Comparison of ENCODE assay signal across 9 cellular contexts in genomic region chr3:138775254-138775595, GRCh38. TPM values are rescaled to one million over a fixed set of nuclear protein-coding genes. Genes with fewer than 3 reads are reported as not detected.
DNase-seq lines count a peak whose midpoint lies in the region; ATAC-seq and TF ChIP-seq lines count a peak whose summit lies in the region.
"Had no signal": no experiment of that assay in that cellular context is flagged by ENCODE, and none has a peak within 500 bp of the region (broad histone marks: within the 10 kb centered on the region; RNA-seq: fewer than 3 reads in every experiment).

No MANE protein-coding gene starts in this region.

- no peaks in the 10 kb centered on the region for H3K36me3 ChIP-seq in brain microvascular endothelial cell (replicated peaks)
- no peaks in the 10 kb centered on the region for H3K36me3 ChIP-seq in thyroid gland

- DNase-seq in NCI-H1105 treated with DMSO at 0.1 percent for 48 hours (lab: John Stamatoyannopoulos, UW) (peak; percentile 69), NCI-H1105 (lab: John Stamatoyannopoulos, UW) (no peak), brain microvascular endothelial cell (no peak), thyroid gland (no peak), LoVo (ENCODE audit: low spot score) (no peak), HPDE6-E6E7 (ENCODE audit: extremely low spot score) (no peak)
- DNase-seq: effector CD4-positive, alpha-beta T cell had no signal

- H3K27me3 ChIP-seq in brain microvascular endothelial cell (replicated peaks) (no peaks in the 10 kb centered on the region), layer of hippocampus (ENCODE audit: control insufficient read depth, insufficient read depth, low read length) (no peaks in the 10 kb centered on the region), thyroid gland (no peaks in the 10 kb centered on the region)

- H3K4me3 ChIP-seq in brain microvascular endothelial cell (ENCODE audit: low read depth, low read length) (no peak overlapping the region), thyroid gland (replicated peaks in 1 of 3) (no peak overlapping the region)

- peaks cover 14 to 27% of the 10 kb centered on the region in 2 donors for H3K4me1 ChIP-seq in thyroid gland

- in situ Hi-C loops in brain microvascular endothelial cell (cut with HindIII; ENCODE audit: low pct_ligation_motif_present, low sequenced_read_pairs) = no loop called here

- no peak for ATAC-seq in HG03135 (IDR thresholded peaks at IDR 0.05; ENCODE audit: unreplicated experiment)

- WGBS in thyroid gland, 2 donors = 63 to 70% methylated on average over 4 of the region's 4 CpGs

- TF ChIP-seq POLR2A in thyroid gland (IDR thresholded peaks at IDR 0.05) = no peak

- TF ChIP-seq CTCF in brain microvascular endothelial cell (IDR thresholded peaks at IDR 0.05; ENCODE audit: low read depth, low read length, missing control alignments) (no peak), thyroid gland (IDR thresholded peaks at IDR 0.05) (no peak)

- no peaks in the 10 kb centered on the region for H3K9me3 ChIP-seq in thyroid gland

- H3K27ac ChIP-seq in brain microvascular endothelial cell = peak overlapping the region; percentile 78
- peak overlapping the region; percentile 83 for H3K27ac ChIP-seq in layer of hippocampus (ENCODE audit: low read depth, low read length)
- H3K27ac ChIP-seq in thyroid gland = peak overlapping the region; percentile 55 to 71 (median 63)

- intact Hi-C loops in thyroid gland (cut with DNase I) = no loop called here

RNA-seq across cellular contexts. Expression of gene PIK3CB, which starts 59.5 kb away (rescaled TPM):
- 10 to 100 TPM; 60.2 to 90.0 (median 78.5) TPM for total RNA-seq in thyroid gland
